In genomic region chr20:58634818-58635665, GRCh38 we compare ENCODE assay signal across 11 cellular contexts. TPM values are rescaled to one million over a fixed set of nuclear protein-coding genes. Genes with fewer than 3 reads are reported as not detected.
DNase-seq lines count a peak whose midpoint lies in the region; ATAC-seq lines count a peak whose summit lies in the region.
"Had no signal": no experiment of that assay in that cellular context is flagged by ENCODE, and none has a peak within 500 bp of the region (broad histone marks: within the 10 kb centered on the region; RNA-seq: fewer than 3 reads in every experiment).

No MANE protein-coding gene starts in this region.

- peaks cover 0 to 14% (median 0%) of the 10 kb centered on the region in 5 donors for H3K27me3 Mint-ChIP-seq in naive thymus-derived CD4-positive, alpha-beta T cell
- peaks cover 11% of the 10 kb centered on the region for H3K27me3 Mint-ChIP-seq in stimulated activated naive CD8-positive, alpha-beta T cell treated with anti-CD3 and anti-CD28 coated beads, Interleukin-15, amount 100 ng/mL, for 72 hours

- POLR2A ChIA-PET in naive thymus-derived CD4-positive, alpha-beta T cell (lab: Charles Lee), result interaction anchor here (1.3 kb wide), 1 partner anchor 16 kb away, joined by 11 read pairs; the partner anchor contains the start of gene STX16

- peak; percentile 55 for DNase-seq in activated CD4-positive, alpha-beta T cell treated with anti-CD3 and anti-CD28 coated beads for 48 hours
- DNase-seq in activated CD4-positive, alpha-beta T cell treated with anti-CD3 and anti-CD28 coated beads for 1 hour, result no peak
- DNase-seq in activated T-cell treated with anti-CD3 and anti-CD28 coated beads for 24 hours (ENCODE audit: low read depth) (peak; percentile 28), D341Med (ENCODE audit: low spot score) (no peak), NCI-H82 treated with DMSO at 0.1 percent for 48 hours (lab: John Stamatoyannopoulos, UW; ENCODE audit: unreplicated experiment) (no peak), DMS 273 treated with DMSO at 0.1 percent for 48 hours (lab: John Stamatoyannopoulos, UW) (no peak)
- DNase-seq in naive thymus-derived CD4-positive, alpha-beta T cell, result peak in 3 of 9 donors; percentile 6 to 45 (median 19)
- DNase-seq in stimulated activated naive CD8-positive, alpha-beta T cell treated with anti-CD3 and anti-CD28 coated beads, Interleukin-15, amount 100 ng/mL, for 72 hours, result peak; percentile 48 to 67
- DNase-seq: HCEC 1CT, NCI-H524, T-helper 9 cell had no signal

- no peaks in the 10 kb centered on the region for H3K36me3 ChIP-seq in naive thymus-derived CD4-positive, alpha-beta T cell (ENCODE audit: control insufficient read depth in 2 of 3, insufficient read depth in 3 of 3, low read length in 3 of 3)

- peaks cover 6 to 36% (median 17%) of the 10 kb centered on the region in 7 donors for H3K4me1 Mint-ChIP-seq in naive thymus-derived CD4-positive, alpha-beta T cell
- peaks cover 38% of the 10 kb centered on the region for H3K4me1 Mint-ChIP-seq in stimulated activated naive CD8-positive, alpha-beta T cell treated with anti-CD3 and anti-CD28 coated beads, Interleukin-15, amount 100 ng/mL, for 72 hours

- CTCF ChIA-PET in naive thymus-derived CD4-positive, alpha-beta T cell (lab: Charles Lee), result interaction anchor here (0.5 to 0.9 kb wide), 3 partner anchors 12 to 317 kb away, joined by 3 to 4 read pairs (median 4); no protein-coding TSS in a partner anchor

- no peak overlapping the region for H3K4me3 ChIP-seq in naive thymus-derived CD4-positive, alpha-beta T cell (ENCODE audit: low read length)

- peak; percentile 48 for ATAC-seq in naive thymus-derived CD4-positive, alpha-beta T cell
- peak; percentile 89 for ATAC-seq in stimulated activated naive CD8-positive, alpha-beta T cell treated with anti-CD3 and anti-CD28 coated beads, Interleukin-15, amount 100 ng/mL, for 72 hours

- peak overlapping the region; percentile 67 for H3K27ac ChIP-seq in naive thymus-derived CD4-positive, alpha-beta T cell (ENCODE audit: low read depth, low read length)

- peaks cover 4 to 15% of the 10 kb centered on the region in 2 donors for H3K4me1 ChIP-seq in naive thymus-derived CD4-positive, alpha-beta T cell (ENCODE audit: control insufficient read depth in 2 of 2, insufficient read depth in 2 of 2, low read length in 2 of 2)

- H3K27ac Mint-ChIP-seq in naive thymus-derived CD4-positive, alpha-beta T cell, result peak overlapping the region in 8 of 9 donors; percentile 58 to 96 (median 88)
- peak overlapping the region; percentile 89 to 95 for H3K27ac Mint-ChIP-seq in stimulated activated naive CD8-positive, alpha-beta T cell treated with anti-CD3 and anti-CD28 coated beads, Interleukin-15, amount 100 ng/mL, for 72 hours

- no peaks in the 10 kb centered on the region for H3K9me3 Mint-ChIP-seq in naive thymus-derived CD4-positive, alpha-beta T cell
- no peaks in the 10 kb centered on the region for H3K9me3 Mint-ChIP-seq in stimulated activated naive CD8-positive, alpha-beta T cell treated with anti-CD3 and anti-CD28 coated beads, Interleukin-15, amount 100 ng/mL, for 72 hours

- peak overlapping the region in 9 of 10 donors; percentile 40 to 78 (median 72) for H3K4me3 Mint-ChIP-seq in naive thymus-derived CD4-positive, alpha-beta T cell
- H3K4me3 Mint-ChIP-seq in stimulated activated naive CD8-positive, alpha-beta T cell treated with anti-CD3 and anti-CD28 coated beads, Interleukin-15, amount 100 ng/mL, for 72 hours, result peak overlapping the region; percentile 49 to 77

- no peaks in the 10 kb centered on the region for H3K36me3 Mint-ChIP-seq in naive thymus-derived CD4-positive, alpha-beta T cell

- H3K9me3 ChIP-seq in naive thymus-derived CD4-positive, alpha-beta T cell (ENCODE audit: control insufficient read depth in 2 of 3, low read length in 3 of 3), result no peaks in the 10 kb centered on the region

- H3K27me3 ChIP-seq in naive thymus-derived CD4-positive, alpha-beta T cell (ENCODE audit: control insufficient read depth in 2 of 2, insufficient read depth in 2 of 2, low read length in 2 of 2), result no peaks in the 10 kb centered on the region

- intact Hi-C loops in naive thymus-derived CD4-positive, alpha-beta T cell (cut with micrococcal nuclease), result no loop called here

RNA-seq across cellular contexts. Expression of gene STX16, which starts 16.0 kb away (rescaled TPM):
- total RNA-seq in naive thymus-derived CD4-positive, alpha-beta T cell, result 100 to 1,000 TPM; 173 to 225 (median 189) TPM
- 10 to 100 TPM; 32.0 to 37.2 TPM for polyA plus RNA-seq in naive thymus-derived CD4-positive, alpha-beta T cell

RNA-seq across cellular contexts. Expression of gene NPEPL1, which starts 57.6 kb away (rescaled TPM):
- 10 to 100 TPM; 32.8 to 76.2 (median 50.5) TPM for total RNA-seq in naive thymus-derived CD4-positive, alpha-beta T cell
- polyA plus RNA-seq in naive thymus-derived CD4-positive, alpha-beta T cell, result 1 to 10 TPM; 6.2 to 6.9 TPM

Comparison
In these comparisons a context has a peak if more than half of its experiments do, and no peak if none do; other contexts are left out.
1. DNase-seq: peak in activated CD4-positive, alpha-beta T cell treated with anti-CD3 and anti-CD28 coated beads for 48 hours (single experiment), activated T-cell treated with anti-CD3 and anti-CD28 coated beads for 24 hours (single experiment) and stimulated activated naive CD8-positive, alpha-beta T cell treated with anti-CD3 and anti-CD28 coated beads, Interleukin-15, amount 100 ng/mL, for 72 hours (2 of 2); none in activated CD4-positive, alpha-beta T cell treated with anti-CD3 and anti-CD28 coated beads for 1 hour (single experiment), D341Med (single experiment), NCI-H82 treated with DMSO at 0.1 percent for 48 hours (single experiment) and DMS 273 treated with DMSO at 0.1 percent for 48 hours (single experiment).